Comparison of ENCODE assay signal across 20 cellular contexts in genomic region chr9:86562691-86563090, GRCh38.
DNase-seq lines count a peak whose midpoint lies in the region; ATAC-seq and TF ChIP-seq lines count a peak whose summit lies in the region.
"Had no signal": no experiment of that assay in that cellular context is flagged by ENCODE, and none has a peak within 500 bp of the region (broad histone marks: within the 10 kb centered on the region; RNA-seq: fewer than 3 reads in every experiment).

No MANE protein-coding gene starts in this region.

- TF ChIP-seq CTCF in epithelial cell of esophagus (IDR thresholded peaks at IDR 0.05; ENCODE audit: insufficient read depth, low read depth, low read length, missing control alignments) = no peak
- TF ChIP-seq CTCF in mesothelial cell of epicardium (IDR thresholded peaks at IDR 0.05; ENCODE audit: unreplicated experiment) = no peak
- no peak for TF ChIP-seq CTCF in type B pancreatic cell (conservative IDR thresholded peaks at IDR 0.05)
- TF ChIP-seq CTCF in BE2C (IDR thresholded peaks at IDR 0.05; ENCODE audit: low read depth, low read length) = no peak

- ATAC-seq in GM18520 (IDR thresholded peaks at IDR 0.05; ENCODE audit: unreplicated experiment) = no peak
- ATAC-seq: HepG2 had no signal

- DNase-seq in NCI-H2227 (lab: John Stamatoyannopoulos, UW; ENCODE audit: unreplicated experiment) = peak; percentile 0
- no peak for DNase-seq in NCI-H2227 treated with DMSO at 0.1 percent for 48 hours (lab: John Stamatoyannopoulos, UW)
- peak; percentile 60 for DNase-seq in epithelial cell of esophagus (ENCODE audit: low read depth)
- DNase-seq in mesothelial cell of epicardium (ENCODE audit: low spot score in 2 of 2, unreplicated experiment in 2 of 2) = no peak
- no peak for DNase-seq in type B pancreatic cell (ENCODE audit: extremely low spot score, unreplicated experiment)
- DNase-seq in DMS 273 treated with DMSO at 0.1 percent for 48 hours (lab: John Stamatoyannopoulos, UW) = no peak
- no peak for DNase-seq in BE2C
- DNase-seq: Caco-2; CD4-positive, CD25-positive, alpha-beta regulatory T cell; DMS153; GF-D8; KG1; NCI-H1417; NCI-H187; NCI-H345; NCI-H526 had no signal

- H3K4me3 ChIP-seq in epithelial cell of esophagus (ENCODE audit: low read length) (no peak overlapping the region), BE2C (ENCODE audit: low read depth, low read length) (no peak overlapping the region)
- H3K4me3 ChIP-seq: SJSA1 had no signal

- peaks cover 5% of the 10 kb centered on the region for H3K27me3 Mint-ChIP-seq in mesothelial cell of epicardium (ENCODE audit: low read depth)
- H3K27me3 Mint-ChIP-seq in type B pancreatic cell = peaks cover 5% of the 10 kb centered on the region
- H3K27me3 Mint-ChIP-seq: B cell; CD4-positive, CD25-positive, alpha-beta regulatory T cell had no signal

- H3K27me3 ChIP-seq in BE2C = no peaks in the 10 kb centered on the region
- H3K27me3 ChIP-seq: SJSA1 had no signal

- H3K4me1 Mint-ChIP-seq in mesothelial cell of epicardium = peaks cover 18% of the 10 kb centered on the region
- H3K4me1 Mint-ChIP-seq in type B pancreatic cell (ENCODE audit: unreplicated experiment) = peaks cover 16% of the 10 kb centered on the region
- H3K4me1 Mint-ChIP-seq: B cell; CD4-positive, CD25-positive, alpha-beta regulatory T cell had no signal

- peaks cover 15% of the 10 kb centered on the region for H3K9me3 Mint-ChIP-seq in mesothelial cell of epicardium
- H3K9me3 Mint-ChIP-seq in type B pancreatic cell = no peaks in the 10 kb centered on the region

- H3K4me1 ChIP-seq in BE2C = no peaks in the 10 kb centered on the region
- H3K4me1 ChIP-seq: Caco-2 had no signal

- no peaks in the 10 kb centered on the region for H3K36me3 ChIP-seq in BE2C
- H3K36me3 ChIP-seq: SJSA1 had no signal

- H3K9me3 ChIP-seq in BE2C = no peaks in the 10 kb centered on the region
- H3K9me3 ChIP-seq: Caco-2, SJSA1 had no signal

- H3K27ac Mint-ChIP-seq in mesothelial cell of epicardium = peak overlapping the region; percentile 36
- H3K27ac Mint-ChIP-seq in type B pancreatic cell = peak overlapping the region; percentile 38
- H3K27ac Mint-ChIP-seq: B cell; CD4-positive, CD25-positive, alpha-beta regulatory T cell had no signal

- no peak overlapping the region for H3K4me3 Mint-ChIP-seq in mesothelial cell of epicardium
- H3K4me3 Mint-ChIP-seq in type B pancreatic cell = no peak overlapping the region
- H3K4me3 Mint-ChIP-seq: B cell; CD4-positive, CD25-positive, alpha-beta regulatory T cell had no signal

- H3K36me3 Mint-ChIP-seq in mesothelial cell of epicardium = no peaks in the 10 kb centered on the region
- H3K36me3 Mint-ChIP-seq in type B pancreatic cell = no peaks in the 10 kb centered on the region
- H3K36me3 Mint-ChIP-seq: CD4-positive, CD25-positive, alpha-beta regulatory T cell had no signal

Comparison
In these comparisons a context has a peak if more than half of its experiments do, and no peak if none do; other contexts are left out.
1. DNase-seq: peak in NCI-H2227 (single experiment) and epithelial cell of esophagus (single experiment); none in NCI-H2227 treated with DMSO at 0.1 percent for 48 hours (single experiment), mesothelial cell of epicardium (0 of 2), type B pancreatic cell (single experiment), DMS 273 treated with DMSO at 0.1 percent for 48 hours (single experiment) and BE2C (single experiment).